8 cellular contexts compared by ENCODE assay signal in genomic region chr11:124875943-124876817, GRCh38. TPM values are rescaled to one million over a fixed set of nuclear protein-coding genes. Genes with fewer than 3 reads are reported as not detected.
DNase-seq lines count a peak whose midpoint lies in the region; ATAC-seq, FAIRE-seq and TF ChIP-seq lines count a peak whose summit lies in the region.

No MANE protein-coding gene starts in this region.

- H3K27ac ChIP-seq in layer of hippocampus (ENCODE audit: low read depth, low read length) = peak overlapping the region; percentile 94

- TF ChIP-seq CTCF in chondrocyte (IDR thresholded peaks at IDR 0.05) = peak; percentile 95

- peaks cover 20% of the 10 kb centered on the region for H3K4me1 Mint-ChIP-seq in chondrocyte (ENCODE audit: low read depth)

- peak; percentile 95 for FAIRE-seq in A204.1 (lab: Jason Lieb, UNC)

- ATAC-seq in GM18511 (IDR thresholded peaks at IDR 0.05; ENCODE audit: unreplicated experiment) (peak; percentile 92), HG03045 (IDR thresholded peaks at IDR 0.05; ENCODE audit: unreplicated experiment) (peak; percentile 86)

- H3K36me3 Mint-ChIP-seq in chondrocyte (ENCODE audit: low read depth) = no peaks in the 10 kb centered on the region

- H3K9me3 Mint-ChIP-seq in chondrocyte (ENCODE audit: low read depth) = no peaks in the 10 kb centered on the region

- DNase-seq in NCI-H226 = peak; percentile 85
- DNase-seq in activated CD4-positive, alpha-beta T cell treated with anti-CD3 and anti-CD28 coated beads for 1 hour = peak; percentile 62
- no peak for DNase-seq in chondrocyte (ENCODE audit: low spot score)
- peak; percentile 37 to 59 for DNase-seq in stimulated activated CD4-positive, alpha-beta T cell treated with anti-CD3 and anti-CD28 coated beads, Interleukin-1b, Interleukin-23, amount 100 ng/mL, for 1 hour (ENCODE audit: low read depth in 2 of 2)

- peak overlapping the region; percentile 96 for H3K27ac Mint-ChIP-seq in chondrocyte (ENCODE audit: unreplicated experiment)

- H3K27me3 Mint-ChIP-seq in chondrocyte (ENCODE audit: low read depth) = peaks cover 24% of the 10 kb centered on the region

- H3K27me3 ChIP-seq in layer of hippocampus (ENCODE audit: control insufficient read depth, insufficient read depth, low read length) = peaks cover 3% of the 10 kb centered on the region

- peak overlapping the region; percentile 84 for H3K4me3 Mint-ChIP-seq in chondrocyte (ENCODE audit: unreplicated experiment)

RNA-seq across cellular contexts. Expression of gene ROBO3, which starts 10.9 kb away (rescaled TPM):
- 4.9 to 12.0 TPM (median 10.9 TPM) in 3 replicates for total RNA-seq in chondrocyte

RNA-seq across cellular contexts. Expression of gene ROBO4, which starts 21.5 kb away (rescaled TPM):
- total RNA-seq in chondrocyte = not detected in 3 replicates

RNA-seq across cellular contexts. Expression of gene HEPN1, which starts 42.9 kb away (rescaled TPM):
- not detected in 3 replicates for total RNA-seq in chondrocyte

RNA-seq across cellular contexts. Expression of gene HEPACAM, which starts 59.7 kb away (rescaled TPM):
- total RNA-seq in chondrocyte = not detected in 3 replicates
